18 cellular contexts compared by ENCODE assay signal in genomic region chr3:88301273-88302002, GRCh38.
"Had no signal": no experiment of that assay in that cellular context is flagged by ENCODE, and none has a peak within 500 bp of the region (broad histone marks: within the 10 kb centered on the region; RNA-seq: fewer than 3 reads in every experiment).

No MANE protein-coding gene starts in this region.

- H3K9me3 ChIP-seq: adrenal gland, left lung, tibial artery had no signal

- H3K36me3 ChIP-seq: adrenal gland, left lung, tibial artery, WERI-Rb-1 had no signal

- ATAC-seq: activated naive CD4-positive, alpha-beta T cell treated with anti-CD3 and anti-CD28 coated beads, Interleukin-2, amount 50 U/mL, for 72 hours; left lung; T-helper 17 cell had no signal

- H3K4me3 ChIP-seq: adrenal gland, dorsolateral prefrontal cortex, left lung, tibial artery had no signal

- H3K27me3 ChIP-seq: adrenal gland, dorsolateral prefrontal cortex, left lung, tibial artery had no signal

- H3K27ac ChIP-seq: adrenal gland, dorsolateral prefrontal cortex, left lung, tibial artery, WERI-Rb-1 had no signal

- H3K4me1 ChIP-seq: adrenal gland, left lung, tibial artery had no signal

- DNase-seq: activated CD4-positive, alpha-beta T cell treated with anti-CD3 and anti-CD28 coated beads for 1 hour; activated CD8-positive, alpha-beta memory T cell treated with anti-CD3 and anti-CD28 coated beads for 24 hours; activated CD8-positive, alpha-beta memory T cell treated with anti-CD3 and anti-CD28 coated beads, Interleukin-2, amount 50 U/mL, for 48 hours; activated gamma-delta T cell treated with Interleukin-2 at 50 U/mL for 16 hours; adrenal gland; caudate nucleus; dorsolateral prefrontal cortex; left lung; midbrain; nephron progenitor cell; occipital lobe; stimulated activated CD4-positive, alpha-beta T cell treated with anti-CD3 and anti-CD28 coated beads, Interleukin-2, amount 100 ng/mL, for 24 hours; stimulated activated naive CD4-positive, alpha-beta T cell treated with Interleukin-2 at 50 U/mL for 16 hours; substantia nigra; T-helper 17 cell; tibial artery; WERI-Rb-1 had no signal
